1 cellular context compared by ENCODE assay signal in the genomic region with DNA sequence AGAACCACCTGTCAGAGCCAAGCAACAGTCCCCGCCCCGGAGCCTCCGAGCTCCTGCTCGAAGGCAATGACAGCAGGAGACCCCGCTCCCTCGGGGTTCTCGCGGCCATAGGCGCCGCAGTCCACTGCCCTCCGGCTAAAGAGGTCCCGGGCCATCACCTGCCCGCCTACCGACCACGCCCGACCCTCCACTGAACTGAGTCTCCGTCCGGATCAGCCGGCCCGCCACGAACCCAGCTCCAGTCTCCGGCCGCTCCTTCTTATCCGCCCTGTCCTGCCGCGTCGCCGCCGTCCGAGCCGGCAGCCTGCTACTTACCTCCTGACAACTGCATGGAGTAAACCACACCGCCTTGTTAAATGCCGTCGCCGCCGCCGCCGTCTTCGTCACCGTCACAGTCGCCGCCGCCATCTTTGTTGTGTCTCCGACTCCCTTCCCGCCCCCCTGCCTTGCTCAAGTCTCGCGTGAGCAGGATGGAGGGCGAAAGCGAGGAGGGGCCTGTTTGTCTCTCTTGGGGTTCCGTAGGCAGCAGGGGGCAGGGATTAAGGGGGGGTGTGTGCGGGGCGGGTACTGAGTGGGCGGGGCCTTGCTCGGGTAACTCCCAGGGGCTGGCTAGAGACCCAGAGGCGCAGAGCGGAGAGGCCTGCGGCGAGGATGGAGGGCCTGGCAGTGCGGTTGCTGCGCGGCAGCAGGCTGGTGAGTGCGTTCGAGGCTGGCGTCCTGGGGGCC.
TF ChIP-seq lines count a peak whose summit lies in the region.

Gene ACADSB (plus strand): TSS at position 628 of the 726 bp plus-strand sequence. CDS start 24 bp downstream, at position 652.
Gene IKZF5 (minus strand): TSS at position 417 of the 726 bp plus-strand sequence. CDS start 10,170 bp downstream, outside the sequence.

TF ChIP-seq in GM23338, 12 proteins besides CTCF, POLR2A, EP300 and RAD21 (continued from another document):
- TF ChIP-seq, protein P1, sequence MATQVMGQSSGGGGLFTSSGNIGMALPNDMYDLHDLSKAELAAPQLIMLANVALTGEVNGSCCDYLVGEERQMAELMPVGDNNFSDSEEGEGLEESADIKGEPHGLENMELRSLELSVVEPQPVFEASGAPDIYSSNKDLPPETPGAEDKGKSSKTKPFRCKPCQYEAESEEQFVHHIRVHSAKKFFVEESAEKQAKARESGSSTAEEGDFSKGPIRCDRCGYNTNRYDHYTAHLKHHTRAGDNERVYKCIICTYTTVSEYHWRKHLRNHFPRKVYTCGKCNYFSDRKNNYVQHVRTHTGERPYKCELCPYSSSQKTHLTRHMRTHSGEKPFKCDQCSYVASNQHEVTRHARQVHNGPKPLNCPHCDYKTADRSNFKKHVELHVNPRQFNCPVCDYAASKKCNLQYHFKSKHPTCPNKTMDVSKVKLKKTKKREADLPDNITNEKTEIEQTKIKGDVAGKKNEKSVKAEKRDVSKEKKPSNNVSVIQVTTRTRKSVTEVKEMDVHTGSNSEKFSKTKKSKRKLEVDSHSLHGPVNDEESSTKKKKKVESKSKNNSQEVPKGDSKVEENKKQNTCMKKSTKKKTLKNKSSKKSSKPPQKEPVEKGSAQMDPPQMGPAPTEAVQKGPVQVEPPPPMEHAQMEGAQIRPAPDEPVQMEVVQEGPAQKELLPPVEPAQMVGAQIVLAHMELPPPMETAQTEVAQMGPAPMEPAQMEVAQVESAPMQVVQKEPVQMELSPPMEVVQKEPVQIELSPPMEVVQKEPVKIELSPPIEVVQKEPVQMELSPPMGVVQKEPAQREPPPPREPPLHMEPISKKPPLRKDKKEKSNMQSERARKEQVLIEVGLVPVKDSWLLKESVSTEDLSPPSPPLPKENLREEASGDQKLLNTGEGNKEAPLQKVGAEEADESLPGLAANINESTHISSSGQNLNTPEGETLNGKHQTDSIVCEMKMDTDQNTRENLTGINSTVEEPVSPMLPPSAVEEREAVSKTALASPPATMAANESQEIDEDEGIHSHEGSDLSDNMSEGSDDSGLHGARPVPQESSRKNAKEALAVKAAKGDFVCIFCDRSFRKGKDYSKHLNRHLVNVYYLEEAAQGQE (IDR thresholded peaks at IDR 0.05; ENCODE audit: unreplicated experiment), result no peak
- TF ChIP-seq STAT1 (IDR thresholded peaks at IDR 0.05; ENCODE audit: unreplicated experiment), result no peak
- TF ChIP-seq EZH2 (IDR thresholded peaks at IDR 0.05; ENCODE audit: low read depth, unreplicated experiment), result no peak
- TF ChIP-seq POLR2AphosphoS5 (IDR thresholded peaks at IDR 0.05; ENCODE audit: low read depth), result peak; percentile 89
- TF ChIP-seq ZNF331 (CRISPR knock-in tag; IDR thresholded peaks at IDR 0.05; ENCODE audit: low read depth), result no peak
- TF ChIP-seq, protein P2, sequence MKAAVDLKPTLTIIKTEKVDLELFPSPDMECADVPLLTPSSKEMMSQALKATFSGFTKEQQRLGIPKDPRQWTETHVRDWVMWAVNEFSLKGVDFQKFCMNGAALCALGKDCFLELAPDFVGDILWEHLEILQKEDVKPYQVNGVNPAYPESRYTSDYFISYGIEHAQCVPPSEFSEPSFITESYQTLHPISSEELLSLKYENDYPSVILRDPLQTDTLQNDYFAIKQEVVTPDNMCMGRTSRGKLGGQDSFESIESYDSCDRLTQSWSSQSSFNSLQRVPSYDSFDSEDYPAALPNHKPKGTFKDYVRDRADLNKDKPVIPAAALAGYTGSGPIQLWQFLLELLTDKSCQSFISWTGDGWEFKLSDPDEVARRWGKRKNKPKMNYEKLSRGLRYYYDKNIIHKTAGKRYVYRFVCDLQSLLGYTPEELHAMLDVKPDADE (IDR thresholded peaks at IDR 0.05), result peak; percentile 53
- no peak for TF ChIP-seq JUNB (IDR thresholded peaks at IDR 0.05; ENCODE audit: unreplicated experiment)
- no peak for TF ChIP-seq ZNF114 (CRISPR knock-in tag; IDR thresholded peaks at IDR 0.05)
- TF ChIP-seq, protein P3, sequence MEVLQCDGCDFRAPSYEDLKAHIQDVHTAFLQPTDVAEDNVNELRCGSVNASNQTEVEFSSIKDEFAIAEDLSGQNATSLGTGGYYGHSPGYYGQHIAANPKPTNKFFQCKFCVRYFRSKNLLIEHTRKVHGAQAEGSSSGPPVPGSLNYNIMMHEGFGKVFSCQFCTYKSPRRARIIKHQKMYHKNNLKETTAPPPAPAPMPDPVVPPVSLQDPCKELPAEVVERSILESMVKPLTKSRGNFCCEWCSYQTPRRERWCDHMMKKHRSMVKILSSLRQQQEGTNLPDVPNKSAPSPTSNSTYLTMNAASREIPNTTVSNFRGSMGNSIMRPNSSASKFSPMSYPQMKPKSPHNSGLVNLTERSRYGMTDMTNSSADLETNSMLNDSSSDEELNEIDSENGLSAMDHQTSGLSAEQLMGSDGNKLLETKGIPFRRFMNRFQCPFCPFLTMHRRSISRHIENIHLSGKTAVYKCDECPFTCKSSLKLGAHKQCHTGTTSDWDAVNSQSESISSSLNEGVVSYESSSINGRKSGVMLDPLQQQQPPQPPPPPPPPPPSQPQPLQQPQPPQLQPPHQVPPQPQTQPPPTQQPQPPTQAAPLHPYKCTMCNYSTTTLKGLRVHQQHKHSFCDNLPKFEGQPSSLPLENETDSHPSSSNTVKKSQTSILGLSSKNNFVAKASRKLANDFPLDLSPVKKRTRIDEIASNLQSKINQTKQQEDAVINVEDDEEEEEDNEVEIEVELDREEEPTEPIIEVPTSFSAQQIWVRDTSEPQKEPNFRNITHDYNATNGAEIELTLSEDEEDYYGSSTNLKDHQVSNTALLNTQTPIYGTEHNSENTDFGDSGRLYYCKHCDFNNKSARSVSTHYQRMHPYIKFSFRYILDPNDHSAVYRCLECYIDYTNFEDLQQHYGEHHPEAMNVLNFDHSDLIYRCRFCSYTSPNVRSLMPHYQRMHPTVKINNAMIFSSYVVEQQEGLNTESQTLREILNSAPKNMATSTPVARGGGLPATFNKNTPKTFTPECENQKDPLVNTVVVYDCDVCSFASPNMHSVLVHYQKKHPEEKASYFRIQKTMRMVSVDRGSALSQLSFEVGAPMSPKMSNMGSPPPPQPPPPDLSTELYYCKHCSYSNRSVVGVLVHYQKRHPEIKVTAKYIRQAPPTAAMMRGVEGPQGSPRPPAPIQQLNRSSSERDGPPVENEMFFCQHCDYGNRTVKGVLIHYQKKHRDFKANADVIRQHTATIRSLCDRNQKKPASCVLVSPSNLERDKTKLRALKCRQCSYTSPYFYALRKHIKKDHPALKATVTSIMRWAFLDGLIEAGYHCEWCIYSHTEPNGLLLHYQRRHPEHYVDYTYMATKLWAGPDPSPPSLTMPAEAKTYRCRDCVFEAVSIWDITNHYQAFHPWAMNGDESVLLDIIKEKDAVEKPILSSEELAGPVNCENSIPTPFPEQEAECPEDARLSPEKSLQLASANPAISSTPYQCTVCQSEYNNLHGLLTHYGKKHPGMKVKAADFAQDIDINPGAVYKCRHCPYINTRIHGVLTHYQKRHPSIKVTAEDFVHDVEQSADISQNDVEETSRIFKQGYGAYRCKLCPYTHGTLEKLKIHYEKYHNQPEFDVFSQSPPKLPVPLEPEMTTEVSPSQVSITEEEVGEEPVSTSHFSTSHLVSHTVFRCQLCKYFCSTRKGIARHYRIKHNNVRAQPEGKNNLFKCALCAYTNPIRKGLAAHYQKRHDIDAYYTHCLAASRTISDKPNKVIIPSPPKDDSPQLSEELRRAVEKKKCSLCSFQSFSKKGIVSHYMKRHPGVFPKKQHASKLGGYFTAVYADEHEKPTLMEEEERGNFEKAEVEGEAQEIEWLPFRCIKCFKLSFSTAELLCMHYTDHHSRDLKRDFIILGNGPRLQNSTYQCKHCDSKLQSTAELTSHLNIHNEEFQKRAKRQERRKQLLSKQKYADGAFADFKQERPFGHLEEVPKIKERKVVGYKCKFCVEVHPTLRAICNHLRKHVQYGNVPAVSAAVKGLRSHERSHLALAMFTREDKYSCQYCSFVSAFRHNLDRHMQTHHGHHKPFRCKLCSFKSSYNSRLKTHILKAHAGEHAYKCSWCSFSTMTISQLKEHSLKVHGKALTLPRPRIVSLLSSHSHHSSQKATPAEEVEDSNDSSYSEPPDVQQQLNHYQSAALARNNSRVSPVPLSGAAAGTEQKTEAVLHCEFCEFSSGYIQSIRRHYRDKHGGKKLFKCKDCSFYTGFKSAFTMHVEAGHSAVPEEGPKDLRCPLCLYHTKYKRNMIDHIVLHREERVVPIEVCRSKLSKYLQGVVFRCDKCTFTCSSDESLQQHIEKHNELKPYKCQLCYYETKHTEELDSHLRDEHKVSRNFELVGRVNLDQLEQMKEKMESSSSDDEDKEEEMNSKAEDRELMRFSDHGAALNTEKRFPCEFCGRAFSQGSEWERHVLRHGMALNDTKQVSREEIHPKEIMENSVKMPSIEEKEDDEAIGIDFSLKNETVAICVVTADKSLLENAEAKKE (CRISPR knock-in tag; IDR thresholded peaks at IDR 0.05), result no peak
